In genomic region chr11:111765984-111766833, GRCh38 we compare ENCODE assay signal across 8 cellular contexts. TPM values are rescaled to one million over a fixed set of nuclear protein-coding genes. Genes with fewer than 3 reads are reported as not detected.
DNase-seq lines count a peak whose midpoint lies in the region; ATAC-seq and TF ChIP-seq lines count a peak whose summit lies in the region.

Gene PPP2R1B, minus strand, starts transcription at chr11:111766389. Its CDS starts 28 bp downstream, at chr11:111766361.

- H3K4me1 Mint-ChIP-seq in activated T-cell treated with anti-CD3 and anti-CD28 coated beads, Interleukin-2, amount 50 U/mL, for 72 hours (ENCODE audit: low read depth), result peaks cover 36% of the 10 kb centered on the region
- H3K4me1 Mint-ChIP-seq in stimulated activated effector memory CD8-positive, alpha-beta T cell treated with anti-CD3 and anti-CD28 coated beads, Interleukin-12 subunit alpha, Interleukin-12 subunit beta, amount 100 ng/mL, for 72 hours, result peaks cover 39% of the 10 kb centered on the region

- peak within 1 kb of the TSS; percentile 90 for H3K27ac ChIP-seq in IMR-90 (ENCODE audit: insufficient read depth, low read length)
- peak within 1 kb of the TSS; percentile 95 for H3K27ac ChIP-seq in Panc1 (ENCODE audit: low read length)
- H3K27ac ChIP-seq in esophagus squamous epithelium, result peak within 1 kb of the TSS; percentile 79 to 95 (median 91)

- peak within 1 kb of the TSS; percentile 90 for H4K91ac ChIP-seq in IMR-90 (ENCODE audit: insufficient read depth, low read depth, low read length)

- peak within 1 kb of the TSS; percentile 93 for H3K56ac ChIP-seq in IMR-90 (ENCODE audit: extremely low read depth, insufficient read depth, low read length)

- H3K4me1 ChIP-seq in IMR-90 (ENCODE audit: control insufficient read depth, insufficient read depth, low read length), result peaks cover 8% of the 10 kb centered on the region; the same call in 1 of the 2 replicates
- H3K4me1 ChIP-seq in Panc1 (ENCODE audit: control insufficient read depth, insufficient read depth, low read length), result peaks cover 14% of the 10 kb centered on the region
- peaks cover 6 to 42% (median 11%) of the 10 kb centered on the region in 3 donors for H3K4me1 ChIP-seq in esophagus squamous epithelium

- peak; percentile 16 for DNase-seq in DMS153 (lab: John Stamatoyannopoulos, UW)
- DNase-seq in IMR-90, result peak; percentile 44
- DNase-seq in Panc1 (ENCODE audit: low read depth, low spot score), result peak; percentile 66
- peak; percentile 78 to 80 for DNase-seq in activated T-cell treated with anti-CD3 and anti-CD28 coated beads, Interleukin-2, amount 50 U/mL, for 72 hours
- peak; percentile 44 for DNase-seq in esophagus squamous epithelium (lab: John Stamatoyannopoulos, UW)
- DNase-seq in myocyte (ENCODE audit: low read depth), result peak; percentile 72
- peak; percentile 63 to 87 for DNase-seq in stimulated activated effector memory CD8-positive, alpha-beta T cell treated with anti-CD3 and anti-CD28 coated beads, Interleukin-12 subunit alpha, Interleukin-12 subunit beta, amount 100 ng/mL, for 72 hours (ENCODE audit: low spot score in 2 of 2)

- H3K27ac Mint-ChIP-seq in activated T-cell treated with anti-CD3 and anti-CD28 coated beads, Interleukin-2, amount 50 U/mL, for 72 hours, result peak within 1 kb of the TSS; percentile 98
- H3K27ac Mint-ChIP-seq in stimulated activated effector memory CD8-positive, alpha-beta T cell treated with anti-CD3 and anti-CD28 coated beads, Interleukin-12 subunit alpha, Interleukin-12 subunit beta, amount 100 ng/mL, for 72 hours, result peak within 1 kb of the TSS; percentile 97

- POLR2A ChIA-PET in IMR-90 (lab: Charles Lee; ENCODE audit: unreplicated experiment), result interaction anchor here (0.8 kb wide), 1 partner anchor 33 kb away, joined by 3 read pairs; no protein-coding TSS in a partner anchor
- POLR2A ChIA-PET in Panc1 (lab: Charles Lee), result interaction anchor here (0.5 to 1.1 kb wide), 6 partner anchors 12 to 394 kb away, joined by 3 to 8 read pairs (median 4); no protein-coding TSS in a partner anchor

- H3K4me3 ChIP-seq in IMR-90 (ENCODE audit: insufficient read depth, low read depth, low read length) (peak within 1 kb of the TSS; percentile 83), Panc1 (ENCODE audit: low read depth in 2 of 2, low read length in 2 of 2) (peak within 1 kb of the TSS; percentile 87 to 88), esophagus squamous epithelium (peak within 1 kb of the TSS; percentile 73 to 95 (median 82))

- H3K4me2 ChIP-seq in IMR-90 (ENCODE audit: low read depth, low read length), result peak within 1 kb of the TSS; percentile 85

- BruUV-seq in IMR-90 (replicated peaks; lab: Mats Ljungman, UMichigan) (no TSS peak), Panc1 (replicated peaks; lab: Mats Ljungman, UMichigan) (TSS peak; percentile 99)

- TF ChIP-seq CTCF in IMR-90 (conservative IDR thresholded peaks at IDR 0.05; ENCODE audit: low read depth, low read length), result no peak
- TF ChIP-seq CTCF in Panc1 (IDR thresholded peaks at IDR 0.05), result no peak
- no peak for TF ChIP-seq CTCF in esophagus squamous epithelium (IDR thresholded peaks at IDR 0.05)

- peak within 1 kb of the TSS; percentile 96 for H3K14ac ChIP-seq in IMR-90 (replicated peaks; ENCODE audit: low read depth, low read length)

- peak within 1 kb of the TSS; percentile 89 for H3K23ac ChIP-seq in IMR-90 (ENCODE audit: low read depth, low read length)

- H3K27me3 Mint-ChIP-seq in activated T-cell treated with anti-CD3 and anti-CD28 coated beads, Interleukin-2, amount 50 U/mL, for 72 hours (ENCODE audit: low read depth), result no peaks in the 10 kb centered on the region

- CTCF ChIA-PET in IMR-90 (lab: Yijun Ruan, JAX) (interaction anchor here (1.1 to 2.5 kb wide), 3 partner anchors 162 to 186 kb away, joined by 3 to 15 read pairs (median 5); no protein-coding TSS in a partner anchor), Panc1 (lab: Charles Lee) (interaction anchor here (0.6 to 0.8 kb wide), 3 partner anchors 11 to 319 kb away, joined by 3 to 5 read pairs (median 3); no protein-coding TSS in a partner anchor)

- H3K27me3 ChIP-seq in IMR-90 (ENCODE audit: control insufficient read depth, insufficient read depth, low read length) (no peaks in the 10 kb centered on the region), Panc1 (ENCODE audit: control insufficient read depth, insufficient read depth, low read length) (no peaks in the 10 kb centered on the region), esophagus squamous epithelium (no peaks in the 10 kb centered on the region)

- peak within 1 kb of the TSS; percentile 90 for H3K4ac ChIP-seq in IMR-90 (ENCODE audit: low read depth, low read length)

- peak; percentile 73 for TF ChIP-seq POLR2A in IMR-90 (IDR thresholded peaks at IDR 0.05; ENCODE audit: low read depth, low read length)
- TF ChIP-seq POLR2A in esophagus squamous epithelium (IDR thresholded peaks at IDR 0.05), result peak in 2 of 4 donors; percentile 9 to 52

- peak within 1 kb of the TSS; percentile 60 for H4K5ac ChIP-seq in IMR-90 (ENCODE audit: low read depth, low read length)

- peak within 1 kb of the TSS; percentile 95 for H3K9ac ChIP-seq in IMR-90 (ENCODE audit: low read depth, low read length)

- no peak for TF ChIP-seq RAD21 in IMR-90 (IDR thresholded peaks at IDR 0.05; ENCODE audit: low read length)

- H3K18ac ChIP-seq in IMR-90 (ENCODE audit: low read depth, low read length), result peak within 1 kb of the TSS; percentile 67

- peak within 1 kb of the TSS; percentile 96 for H2AFZ ChIP-seq in IMR-90 (replicated peaks; ENCODE audit: low read length, poor library complexity)

- dilution Hi-C loops in IMR-90 (cut with HindIII; ENCODE audit: low sequenced_read_pairs, unreplicated experiment), result no loop called here

- H3K36me3 Mint-ChIP-seq in activated T-cell treated with anti-CD3 and anti-CD28 coated beads, Interleukin-2, amount 50 U/mL, for 72 hours (ENCODE audit: insufficient read depth in 2 of 2), result peaks cover 12 to 24% of the 10 kb centered on the region in 2 donors
- peaks cover 40% of the 10 kb centered on the region for H3K36me3 Mint-ChIP-seq in stimulated activated effector memory CD8-positive, alpha-beta T cell treated with anti-CD3 and anti-CD28 coated beads, Interleukin-12 subunit alpha, Interleukin-12 subunit beta, amount 100 ng/mL, for 72 hours

- 0% methylated on average over 15 of the region's 61 CpGs; no CpG with 5 or more reads in 1 of the 2 experiments for WGBS in IMR-90 (ENCODE audit: extremely low coverage in 2 of 2, insufficient read length in 1 of 2), 2 experiments
- 0 to 1% methylated on average over 20 to 26 of the region's 61 CpGs for WGBS in esophagus squamous epithelium, 2 donors

- H3K9me3 ChIP-seq in IMR-90 (ENCODE audit: control insufficient read depth, insufficient read depth, low read length) (no peaks in the 10 kb centered on the region), Panc1 (ENCODE audit: control insufficient read depth, insufficient read depth, low read depth, low read length) (no peaks in the 10 kb centered on the region), esophagus squamous epithelium (no peaks in the 10 kb centered on the region)

- peaks cover 3% of the 10 kb centered on the region; the same call in 1 of the 2 replicates for H3K9me1 ChIP-seq in IMR-90 (ENCODE audit: insufficient read depth, low read length)

- H2BK15ac ChIP-seq in IMR-90 (ENCODE audit: low read depth, low read length), result peak within 1 kb of the TSS; percentile 55; the same call in 2 of the 3 replicates

- peaks cover 19% of the 10 kb centered on the region for H3K36me3 ChIP-seq in IMR-90 (ENCODE audit: control insufficient read depth, insufficient read depth, low read length)
- H3K36me3 ChIP-seq in Panc1 (ENCODE audit: control insufficient read depth, insufficient read depth, low read length), result peaks cover 22% of the 10 kb centered on the region
- peaks cover 0 to 33% (median 0%) of the 10 kb centered on the region in 3 donors for H3K36me3 ChIP-seq in esophagus squamous epithelium

- peaks cover 18 to 46% of the 10 kb centered on the region in 2 experiments for H3K79me1 ChIP-seq in IMR-90 (ENCODE audit: low read depth in 1 of 2, low read length in 2 of 2)

- ATAC-seq in GM21528 (IDR thresholded peaks at IDR 0.05; ENCODE audit: low FRiP score, unreplicated experiment) (peak; percentile 93), IMR-90 (ENCODE audit: low read depth) (peak; percentile 98), Panc1 (peak; percentile 98)
- ATAC-seq in activated T-cell treated with anti-CD3 and anti-CD28 coated beads, Interleukin-2, amount 50 U/mL, for 72 hours (replicated peaks in 1 of 2), result peak; percentile 95 to 98
- ATAC-seq in stimulated activated effector memory CD8-positive, alpha-beta T cell treated with anti-CD3 and anti-CD28 coated beads, Interleukin-12 subunit alpha, Interleukin-12 subunit beta, amount 100 ng/mL, for 72 hours, result peak; percentile 95

- H4K8ac ChIP-seq in IMR-90 (ENCODE audit: low read depth in 2 of 2, low read length in 2 of 2), result peak within 1 kb of the TSS; percentile 18 to 94

- peak within 1 kb of the TSS; percentile 83 for H2BK120ac ChIP-seq in IMR-90 (ENCODE audit: low read depth, low read length)

- H2BK5ac ChIP-seq in IMR-90 (ENCODE audit: low read depth, low read length, poor library complexity, severe bottlenecking), result peak within 1 kb of the TSS; percentile 79

- H2AK5ac ChIP-seq in IMR-90 (ENCODE audit: low read depth, low read length), result 0 out of 2 replicates have a peak within 1 kb of the TSS, but pooled peaks have one; percentile 42

- H2AK9ac ChIP-seq in IMR-90 (replicated peaks; ENCODE audit: low read depth, low read length, poor library complexity), result peak within 1 kb of the TSS; percentile 86

- peak within 1 kb of the TSS; percentile 95 to 99 for H3K4me3 Mint-ChIP-seq in activated T-cell treated with anti-CD3 and anti-CD28 coated beads, Interleukin-2, amount 50 U/mL, for 72 hours
- peak within 1 kb of the TSS; percentile 97 for H3K4me3 Mint-ChIP-seq in stimulated activated effector memory CD8-positive, alpha-beta T cell treated with anti-CD3 and anti-CD28 coated beads, Interleukin-12 subunit alpha, Interleukin-12 subunit beta, amount 100 ng/mL, for 72 hours

- H4K20me1 ChIP-seq in IMR-90 (ENCODE audit: insufficient read depth, low read length), result peaks cover 4% of the 10 kb centered on the region

- H3K9me3 Mint-ChIP-seq in activated T-cell treated with anti-CD3 and anti-CD28 coated beads, Interleukin-2, amount 50 U/mL, for 72 hours, result no peaks in the 10 kb centered on the region
- no peaks in the 10 kb centered on the region for H3K9me3 Mint-ChIP-seq in stimulated activated effector memory CD8-positive, alpha-beta T cell treated with anti-CD3 and anti-CD28 coated beads, Interleukin-12 subunit alpha, Interleukin-12 subunit beta, amount 100 ng/mL, for 72 hours

- intact Hi-C loops in IMR-90 (cut with micrococcal nuclease), result loop anchor here (2.0 kb wide), 1 partner anchor 163 kb away; the partner anchor contains the start of gene SIK2
- intact Hi-C loops in Panc1 (cut with micrococcal nuclease; ENCODE audit: unreplicated experiment), result no loop called here
- intact Hi-C loops in esophagus squamous epithelium (cut with DNase I), result loop anchor here (5.0 kb wide), 1 partner anchor 164 kb away; the partner anchor contains the start of gene SIK2

- in situ Hi-C loops in IMR-90 (cut with MboI; ENCODE audit: low sequenced_read_pairs) (no loop called here), Panc1 (cut with HindIII; ENCODE audit: low pct_unique_long_range_greater_than_20kb, low sequenced_read_pairs) (no loop called here)

- H2BK20ac ChIP-seq in IMR-90 (ENCODE audit: low read depth, low read length), result peak within 1 kb of the TSS; percentile 69

RNA-seq across cellular contexts. Expression of gene PPP2R1B, which starts in this region (rescaled TPM):
- 52.8 and 62.9 TPM in 2 replicates for total RNA-seq in IMR-90 (2012; rRNA removed)
- polyA plus RNA-seq in IMR-90 (2012; rRNA removed), result 22.4 and 23.0 TPM in 2 replicates
- 7.2 and 16.0 TPM in 2 replicates for polyA plus RNA-seq in IMR-90 (2012; cell fraction: cytosol; rRNA removed)
- 4.4 and 27.4 TPM in 2 replicates for polyA plus RNA-seq in IMR-90 (2012; cell fraction: nucleus; rRNA removed; ENCODE audit: low replicate concordance)
- 57.7 TPM for total RNA-seq in Panc1 (2021; ENCODE audit: unreplicated experiment)
- polyA plus RNA-seq in Panc1 (2012; ENCODE audit: insufficient read length), result 33.6 TPM
- total RNA-seq in activated T-cell treated with anti-CD3 and anti-CD28 coated beads, Interleukin-2, amount 50 U/mL, for 72 hours, result 10 to 100 TPM; 29.6 to 34.7 TPM
- total RNA-seq in esophagus squamous epithelium, result 10 to 100 TPM; 17.6 to 39.7 (median 27.7) TPM
- total RNA-seq in myocyte, result 12.7 and 15.7 TPM in 2 replicates
- polyA plus RNA-seq in myocyte (2012), result 8.8 TPM

Comparison
In these comparisons a context has a peak if more than half of its experiments do, and no peak if none do; other contexts are left out.
1. Peak in every context shown above with its lines: DNase-seq, ATAC-seq, H3K4me3 ChIP-seq and H3K27ac ChIP-seq.
2. DNase-seq: peak in every context shown above with its lines; median percentile 79 in activated T-cell treated with anti-CD3 and anti-CD28 coated beads, Interleukin-2, amount 50 U/mL, for 72 hours; 75 in stimulated activated effector memory CD8-positive, alpha-beta T cell treated with anti-CD3 and anti-CD28 coated beads, Interleukin-12 subunit alpha, Interleukin-12 subunit beta, amount 100 ng/mL, for 72 hours; 72 in myocyte; 66 in Panc1; 44 in IMR-90; 44 in esophagus squamous epithelium; 16 in DMS153.